8 cellular contexts compared by ENCODE assay signal in genomic region chr4:148442830-148443549, GRCh38. TPM values are rescaled to one million over a fixed set of nuclear protein-coding genes. Genes with fewer than 3 reads are reported as not detected.
DNase-seq lines count a peak whose midpoint lies in the region; ATAC-seq and TF ChIP-seq lines count a peak whose summit lies in the region.

No MANE protein-coding gene starts in this region.

- H3K9me3 ChIP-seq in HEK293 (ENCODE audit: control insufficient read depth, insufficient read depth, low read depth, low read length): no peaks in the 10 kb centered on the region
- H3K9me3 ChIP-seq in SJCRH30 (replicated peaks): no peaks in the 10 kb centered on the region

- 0 out of 2 replicates have a peak, but pooled peaks have one; percentile 15 for TF ChIP-seq CTCF in HEK293 (tag by site-specific recombination; IDR thresholded peaks at IDR 0.05)
- no peak for TF ChIP-seq CTCF in epithelial cell of esophagus (IDR thresholded peaks at IDR 0.05; ENCODE audit: insufficient read depth, low read depth, low read length, missing control alignments)

- H3K27me3 ChIP-seq in SJCRH30: 0 out of 2 replicates have a peak, but pooled peaks cover 10% of the 10 kb centered on the region

- POLR2A ChIA-PET in HEK293 (lab: Yijun Ruan, JAX): interaction anchor here (0.6 to 1.5 kb wide), 9 partner anchors 10 to 760 kb away, joined by 3 to 11 read pairs (median 4); no protein-coding TSS in a partner anchor

- H3K36me3 Mint-ChIP-seq in naive B cell: no peaks in the 10 kb centered on the region

- peak overlapping the region; percentile 56 for H3K4me3 ChIP-seq in GM08714 (ENCODE audit: low read length)
- H3K4me3 ChIP-seq in HEK293 (ENCODE audit: low read depth, low read length): peak overlapping the region; percentile 61
- H3K4me3 ChIP-seq in SJCRH30: peak overlapping the region; percentile 62
- H3K4me3 ChIP-seq in epithelial cell of esophagus (ENCODE audit: low read length): peak overlapping the region; percentile 86

- H3K27ac ChIP-seq in HEK293 (ENCODE audit: extremely low read depth, low read depth, low read length): peak overlapping the region; percentile 85; the same call in 1 of the 2 replicates
- H3K27ac ChIP-seq in SJCRH30: no peak overlapping the region

- no peaks in the 10 kb centered on the region for H3K36me3 ChIP-seq in HEK293 (ENCODE audit: control insufficient read depth in 2 of 2, insufficient read depth in 1 of 2, low read length in 2 of 2)
- H3K36me3 ChIP-seq in SJCRH30: no peaks in the 10 kb centered on the region

- H3K4me1 ChIP-seq in HEK293 (ENCODE audit: control insufficient read depth, insufficient read depth, low read length) (peaks cover 11% of the 10 kb centered on the region; the same call in 1 of the 2 replicates), SJCRH30 (no peaks in the 10 kb centered on the region)

- peaks cover 19 to 40% (median 33%) of the 10 kb centered on the region in 3 donors for H3K4me1 Mint-ChIP-seq in naive B cell

- ATAC-seq in naive B cell (ENCODE audit: low read depth in 2 of 2): peak in 1 of 2 donors; percentile 0

- CTCF ChIA-PET in HEK293 (lab: Yijun Ruan, JAX): interaction anchor here (0.6 to 1.4 kb wide), 3 partner anchors 189 to 820 kb away, joined by 3 to 6 read pairs (median 4); no protein-coding TSS in a partner anchor

- peak overlapping the region; percentile 91 to 99 (median 98) for H3K4me3 Mint-ChIP-seq in naive B cell

- peak overlapping the region; percentile 96 to 100 (median 98) for H3K27ac Mint-ChIP-seq in naive B cell

- H3K27me3 Mint-ChIP-seq in naive B cell: no peaks in the 10 kb centered on the region

- no peaks in the 10 kb centered on the region for H3K9me3 Mint-ChIP-seq in naive B cell

- DNase-seq in SJCRH30 (peak; percentile 1 to 26), epithelial cell of esophagus (ENCODE audit: low read depth) (no peak), naive B cell (no peak), T-helper 9 cell (no peak), DMS153 treated with DMSO at 0.1 percent for 48 hours (lab: John Stamatoyannopoulos, UW; ENCODE audit: unreplicated experiment) (no peak), DMS153 (lab: John Stamatoyannopoulos, UW) (no peak)

TF ChIP-seq in HEK293, 187 proteins besides CTCF, POLR2A, EP300 and RAD21 (continues in another document):
- TF ChIP-seq YY2 (tag by site-specific recombination; IDR thresholded peaks at IDR 0.05) (no peak), ZEB2 (tag by site-specific recombination; IDR thresholded peaks at IDR 0.05) (peak; percentile 10; the same call in 1 of the 2 replicates), ZNF600 (tag by site-specific recombination; IDR thresholded peaks at IDR 0.05) (0 out of 2 replicates have a peak, but pooled peaks have one; percentile 9), ZBTB17 (tag by site-specific recombination; IDR thresholded peaks at IDR 0.05) (no peak; the same call in 1 of the 2 replicates), PBX3 (CRISPR knock-in tag; IDR thresholded peaks at IDR 0.05) (no peak), ZBTB20 (tag by site-specific recombination; IDR thresholded peaks at IDR 0.05) (no peak), ZNF2 (tag by site-specific recombination; IDR thresholded peaks at IDR 0.05) (peak; percentile 44; the same call in 1 of the 2 replicates), TRIM28 (IDR thresholded peaks at IDR 0.05; ENCODE audit: borderline replicate concordance, low read length) (no peak), ZNF544 (tag by site-specific recombination; IDR thresholded peaks at IDR 0.05) (no peak), ZNF391 (tag by site-specific recombination; IDR thresholded peaks at IDR 0.05; ENCODE audit: borderline replicate concordance, low read depth) (peak; percentile 86; the same call in 1 of the 2 replicates), EGR2 (tag by site-specific recombination; IDR thresholded peaks at IDR 0.05; ENCODE audit: low read depth) (peak; percentile 8; the same call in 1 of the 2 replicates), ZNF239 (tag by site-specific recombination; IDR thresholded peaks at IDR 0.05) (no peak), ZFHX2 (tag by site-specific recombination; conservative IDR thresholded peaks at IDR 0.05) (0 out of 2 replicates have a peak, but pooled peaks have one; percentile 6), ZNF449 (tag by site-specific recombination; IDR thresholded peaks at IDR 0.05) (peak; percentile 60; the same call in 1 of the 2 replicates), ZNF623 (tag by site-specific recombination; IDR thresholded peaks at IDR 0.05) (0 out of 2 replicates have a peak, but pooled peaks have one; percentile 9), SP7 (tag by site-specific recombination; IDR thresholded peaks at IDR 0.05) (peak; percentile 13; the same call in 1 of the 2 replicates), ZNF146 (tag by site-specific recombination; IDR thresholded peaks at IDR 0.05) (no peak), GLI4 (tag by site-specific recombination; IDR thresholded peaks at IDR 0.05) (no peak), ZNF398 (tag by site-specific recombination; IDR thresholded peaks at IDR 0.05) (peak; percentile 37; the same call in 1 of the 2 replicates), ZBTB48 (tag by site-specific recombination; IDR thresholded peaks at IDR 0.05) (no peak), PRDM10 (tag by site-specific recombination; IDR thresholded peaks at IDR 0.05) (peak; percentile 54; the same call in 1 of the 2 replicates), YY1 (tag by site-specific recombination; IDR thresholded peaks at IDR 0.05) (no peak)

RNA-seq across cellular contexts. Expression of gene NR3C2, which starts 0.8 kb away (rescaled TPM):
- 0.28 and 0.63 TPM in 2 replicates for total RNA-seq in SJCRH30 (2014; rRNA removed; shearing (Covaris generic))
- polyA plus RNA-seq in naive B cell (ENCODE audit: low read depth in 6 of 6): 1 to 10 TPM; 2.4 to 6.4 (median 3.9) TPM

Comparison
In these comparisons a context has a peak if more than half of its experiments do, and no peak if none do; other contexts are left out.
1. DNase-seq: peak in SJCRH30 (2 of 2); none in epithelial cell of esophagus (single experiment), naive B cell (single experiment), T-helper 9 cell (single experiment), DMS153 treated with DMSO at 0.1 percent for 48 hours (single experiment) and DMS153 (single experiment).
2. Peak in every context shown above with its lines, with median percentiles within 50 percentile points of each other: H3K4me3 ChIP-seq.